In the genomic region with DNA sequence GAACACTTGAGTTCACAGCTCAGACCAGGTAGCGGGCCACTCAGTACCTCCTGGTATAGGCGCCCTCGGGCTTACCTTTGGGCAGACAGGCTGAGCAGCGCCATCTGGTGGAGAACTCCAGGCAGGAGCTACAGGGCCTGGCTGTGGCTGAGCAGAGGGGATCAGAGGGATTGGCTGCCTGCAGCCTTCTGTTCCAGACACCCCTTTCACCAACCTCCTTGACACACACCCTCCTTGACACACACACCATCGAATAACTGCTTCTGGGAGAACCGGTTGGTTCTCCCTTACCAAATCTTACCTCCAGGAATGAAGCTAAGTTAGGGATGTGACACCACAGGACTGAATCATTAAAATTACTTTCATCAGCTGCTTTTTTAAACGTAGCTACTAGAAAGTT, we compare ENCODE assay signal across 8 cellular contexts. TPM values are rescaled to one million over a fixed set of nuclear protein-coding genes. Genes with fewer than 3 reads are reported as not detected.
A peak's percentile ranks its signal among the peaks of the same experiment; 100 is the strongest.
DNase-seq lines count a peak whose midpoint lies in the region; ATAC-seq and TF ChIP-seq lines count a peak whose summit lies in the region.

No MANE protein-coding gene starts in this region.

- DNase-seq in CD14-positive monocyte (ENCODE audit: low spot score) (peak; percentile 77), HEK293T (ENCODE audit: extremely low spot score) (peak; percentile 80), NCI-H460 (ENCODE audit: extremely low read depth, low read depth) (peak; percentile 50), kidney glomerular epithelial cell (lab: John Stamatoyannopoulos, UW) (peak; percentile 24)
- peak; percentile 74 for DNase-seq in activated CD4-positive, alpha-beta T cell treated with anti-CD3 and anti-CD28 coated beads for 1 hour
- peak; percentile 71 for DNase-seq in central memory CD4-positive, alpha-beta T cell
- DNase-seq in stimulated activated CD4-positive, alpha-beta T cell treated with anti-CD3 and anti-CD28 coated beads, Interleukin-2, amount 100 ng/mL, for 4 hours (ENCODE audit: low read depth) = peak; percentile 79

- CTCF ChIA-PET in HEK293T (lab: Yijun Ruan, JAX) = interaction anchor here (0.5 to 2.0 kb wide), 26 partner anchors 9 to 367 kb away, joined by 3 to 27 read pairs (median 4); a partner anchor contains a TSS

- H3K27me3 Mint-ChIP-seq in CD14-positive monocyte (ENCODE audit: low read depth in 3 of 3) = peaks cover 37 to 59% (median 48%) of the 10 kb centered on the region in 3 donors

- intact Hi-C loops in CD14-positive monocyte (cut with micrococcal nuclease) = loop anchor here in 1 of 2 donors (5.0 kb wide), 2 partner anchors 310 to 380 kb away; no protein-coding TSS in a partner anchor

- H3K4me1 Mint-ChIP-seq in CD14-positive monocyte = no peaks in the 10 kb centered on the region

- H3K36me3 Mint-ChIP-seq in CD14-positive monocyte = no peaks in the 10 kb centered on the region

- POLR2A ChIA-PET in HEK293T (lab: Yijun Ruan, JAX) = interaction anchor here (2.0 kb wide), 1 partner anchor 15 kb away, joined by 9 read pairs; a partner anchor contains a TSS

- H3K27ac Mint-ChIP-seq in CD14-positive monocyte = no peak overlapping the region

- TF ChIP-seq CTCF in CD14-positive monocyte (IDR thresholded peaks at IDR 0.05) = peak; percentile 95

- no peak overlapping the region for H3K4me3 Mint-ChIP-seq in CD14-positive monocyte

- peaks cover 0 to 4% (median 2%) of the 10 kb centered on the region in 7 donors for H3K9me3 Mint-ChIP-seq in CD14-positive monocyte

- no peak for ATAC-seq in HG03439 (IDR thresholded peaks at IDR 0.05; ENCODE audit: unreplicated experiment)

TF ChIP-seq in HEK293T, 16 proteins besides CTCF, POLR2A, EP300 and RAD21:
- TF ChIP-seq SUZ12 (IDR thresholded peaks at IDR 0.05) (no peak), CTBP1 (IDR thresholded peaks at IDR 0.05; ENCODE audit: borderline replicate concordance) (no peak), L3MBTL2 (conservative IDR thresholded peaks at IDR 0.05) (no peak), SP1 (IDR thresholded peaks at IDR 0.05) (no peak), HDGF (IDR thresholded peaks at IDR 0.05; ENCODE audit: borderline replicate concordance) (no peak), FOXK2 (IDR thresholded peaks at IDR 0.05) (no peak), BHLHE40 (IDR thresholded peaks at IDR 0.05; ENCODE audit: borderline replicate concordance) (no peak), FOXA1 (IDR thresholded peaks at IDR 0.05) (no peak), NFRKB (IDR thresholded peaks at IDR 0.05) (no peak), LEF1 (IDR thresholded peaks at IDR 0.05; ENCODE audit: borderline replicate concordance) (no peak)
- TF ChIP-seq, protein P1, sequence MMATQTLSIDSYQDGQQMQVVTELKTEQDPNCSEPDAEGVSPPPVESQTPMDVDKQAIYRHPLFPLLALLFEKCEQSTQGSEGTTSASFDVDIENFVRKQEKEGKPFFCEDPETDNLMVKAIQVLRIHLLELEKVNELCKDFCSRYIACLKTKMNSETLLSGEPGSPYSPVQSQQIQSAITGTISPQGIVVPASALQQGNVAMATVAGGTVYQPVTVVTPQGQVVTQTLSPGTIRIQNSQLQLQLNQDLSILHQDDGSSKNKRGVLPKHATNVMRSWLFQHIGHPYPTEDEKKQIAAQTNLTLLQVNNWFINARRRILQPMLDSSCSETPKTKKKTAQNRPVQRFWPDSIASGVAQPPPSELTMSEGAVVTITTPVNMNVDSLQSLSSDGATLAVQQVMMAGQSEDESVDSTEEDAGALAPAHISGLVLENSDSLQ (IDR thresholded peaks at IDR 0.05) = no peak

RNA-seq across cellular contexts. Expression of a gene that starts 6.5 kb away (rescaled TPM):
- not detected for polyA plus RNA-seq in CD14-positive monocyte
- not detected in 2 replicates for total RNA-seq in NCI-H460 (2014; rRNA removed; shearing (Covaris generic))
- not detected in 2 replicates for polyA plus RNA-seq in NCI-H460 (2014; cell fraction: nucleus; rRNA removed)

RNA-seq across cellular contexts. Expression of a gene that starts 15.0 kb away (rescaled TPM):
- 10 to 100 TPM; 21.3 to 24.0 TPM for polyA plus RNA-seq in CD14-positive monocyte
- total RNA-seq in NCI-H460 (2014; rRNA removed; shearing (Covaris generic)) = 20.3 and 24.9 TPM in 2 replicates
- polyA plus RNA-seq in NCI-H460 (2014; cell fraction: nucleus; rRNA removed) = 14.8 and 29.6 TPM in 2 replicates

RNA-seq across cellular contexts. Expression of a gene that starts 44.6 kb away (rescaled TPM):
- not detected for polyA plus RNA-seq in CD14-positive monocyte
- not detected in 2 replicates for total RNA-seq in NCI-H460 (2014; rRNA removed; shearing (Covaris generic))
- polyA plus RNA-seq in NCI-H460 (2014; cell fraction: nucleus; rRNA removed) = not detected in 2 replicates

RNA-seq across cellular contexts. Expression of a gene that starts 55.1 kb away (rescaled TPM):
- polyA plus RNA-seq in CD14-positive monocyte = 100 to 1,000 TPM; 555 to 575 TPM
- 301 and 331 TPM in 2 replicates for total RNA-seq in NCI-H460 (2014; rRNA removed; shearing (Covaris generic))
- polyA plus RNA-seq in NCI-H460 (2014; cell fraction: nucleus; rRNA removed) = 443 and 448 TPM in 2 replicates

Comparison
In these comparisons a context has a peak if more than half of its experiments do, and no peak if none do; other contexts are left out.
1. DNase-seq: peak in every context shown above with its lines; median percentile 80 in HEK293T; 79 in stimulated activated CD4-positive, alpha-beta T cell treated with anti-CD3 and anti-CD28 coated beads, Interleukin-2, amount 100 ng/mL, for 4 hours; 77 in CD14-positive monocyte; 74 in activated CD4-positive, alpha-beta T cell treated with anti-CD3 and anti-CD28 coated beads for 1 hour; 71 in central memory CD4-positive, alpha-beta T cell; 50 in NCI-H460; 24 in kidney glomerular epithelial cell.